Comparison of ENCODE assay signal across 8 cellular contexts in the genomic region with DNA sequence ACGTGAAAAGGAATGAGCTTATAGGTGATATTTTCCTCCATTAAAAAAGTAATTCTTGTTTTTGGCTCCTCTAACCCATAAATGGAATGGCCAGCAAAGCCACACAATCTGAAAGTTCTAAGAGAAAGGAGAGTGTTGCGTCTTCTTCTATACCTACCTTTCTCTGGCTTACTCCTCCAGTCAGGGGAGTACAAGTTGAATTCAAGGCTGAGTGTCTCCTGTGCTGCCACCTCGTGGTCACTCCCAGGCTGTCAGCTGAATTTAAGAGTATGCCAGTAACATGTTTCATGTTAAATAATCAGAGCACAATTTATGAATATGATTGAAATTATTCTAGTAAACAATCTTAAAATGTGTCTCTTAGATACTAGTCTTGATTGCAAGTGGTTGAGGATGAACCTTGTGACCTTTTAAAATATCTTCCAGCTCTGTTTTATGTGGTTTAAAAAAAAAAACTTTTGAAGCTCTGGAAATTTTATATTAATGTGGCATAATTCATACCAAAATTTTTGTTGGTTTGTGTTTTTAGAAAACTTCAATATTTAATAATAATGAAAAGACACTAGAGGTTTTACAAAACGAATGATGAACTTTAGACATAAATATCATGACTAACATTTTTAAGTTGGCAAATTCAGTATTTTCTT. TPM values are rescaled to one million over a fixed set of nuclear protein-coding genes. Genes with fewer than 3 reads are reported as not detected.
A peak's percentile ranks its signal among the peaks of the same experiment; 100 is the strongest.
DNase-seq lines count a peak whose midpoint lies in the region; ATAC-seq, FAIRE-seq and TF ChIP-seq lines count a peak whose summit lies in the region.

No MANE protein-coding gene starts in this region.

- H3K9me2 ChIP-seq in GM23338 (ENCODE audit: insufficient read depth) = no peaks in the 10 kb centered on the region

- no peaks in the 10 kb centered on the region for H3K27me3 ChIP-seq in GM23338 (ENCODE audit: insufficient read depth)
- no peaks in the 10 kb centered on the region for H3K27me3 ChIP-seq in parathyroid adenoma (ENCODE audit: control insufficient read depth, insufficient read depth, low read length)
- H3K27me3 ChIP-seq in transverse colon = no peaks in the 10 kb centered on the region

- no peaks in the 10 kb centered on the region for H3K36me3 Mint-ChIP-seq in GM23338 (ENCODE audit: low read depth)

- FAIRE-seq in frontal cortex (lab: Jason Lieb, UNC) = peak; percentile 53

- in situ Hi-C loops in transverse colon (cut with MboI; ENCODE audit: low pct_ligation_motif_present in 1 of 4, low pct_unique_long_range_greater_than_20kb in 1 of 4, low sequenced_read_pairs in 3 of 4) = loop anchor here (5.0 to 25.0 kb wide), 4 partner anchors 204 to 216 kb away; no protein-coding TSS in a partner anchor

- no peaks in the 10 kb centered on the region for H3K36me3 ChIP-seq in GM23338 (ENCODE audit: insufficient read depth)
- H3K36me3 ChIP-seq in parathyroid adenoma (ENCODE audit: control insufficient read depth, insufficient read depth, low read length) = no peaks in the 10 kb centered on the region
- no peaks in the 10 kb centered on the region for H3K36me3 ChIP-seq in transverse colon

- 25 to 29% methylated on average over 4 of the region's 4 CpGs for WGBS in transverse colon (ENCODE audit: low coverage in 1 of 2), 2 donors

- TF ChIP-seq CTCF in GM23338 (conservative IDR thresholded peaks at IDR 0.05; ENCODE audit: low read depth in 2 of 2) (peak; percentile 90 to 96), LNCAP (IDR thresholded peaks at IDR 0.05) (peak; percentile 91), parathyroid adenoma (IDR thresholded peaks at IDR 0.05) (peak; percentile 82), transverse colon (IDR thresholded peaks at IDR 0.05) (peak; percentile 65 to 83 (median 72))

- no peak overlapping the region for H3K4me3 Mint-ChIP-seq in GM23338

- H3K27ac ChIP-seq in GM23338 (ENCODE audit: low read depth) (no peak overlapping the region), parathyroid adenoma (no peak overlapping the region), transverse colon (no peak overlapping the region)

- no peaks in the 10 kb centered on the region for H3K4me1 Mint-ChIP-seq in GM23338

- peak; percentile 83 for ATAC-seq in GM23338

- intact Hi-C loops in transverse colon (cut with DNase I; ENCODE audit: low total_unique reads) = no loop called here

- H3K4me2 ChIP-seq in GM23338 (no peak overlapping the region), parathyroid adenoma (ENCODE audit: low read length) (no peak overlapping the region)

- H2AFZ ChIP-seq in GM23338 (no peak overlapping the region; the same call in 1 of the 2 replicates), parathyroid adenoma (no peak overlapping the region)

- DNase-seq in ELF-1 (ENCODE audit: low read depth, low spot score) = peak; percentile 71
- DNase-seq in GM23338 (ENCODE audit: low spot score) = peak; percentile 82
- peak; percentile 57 to 73 for DNase-seq in SHP77 (lab: John Stamatoyannopoulos, UW)
- peak; percentile 61 for DNase-seq in activated T-helper 9 cell treated with anti-CD3 and anti-CD28 coated beads, Interleukin-2, amount 50 U/mL, for 16 hours (ENCODE audit: low read depth)
- peak in 1 of 2 donors; percentile 19 for DNase-seq in frontal cortex (ENCODE audit: low spot score in 2 of 2)
- peak; percentile 76 for DNase-seq in transverse colon

- H3K27me3 Mint-ChIP-seq in GM23338 (ENCODE audit: insufficient read depth, low read depth, poor library complexity) = peaks cover 2% of the 10 kb centered on the region

- H3K9me3 ChIP-seq in parathyroid adenoma (ENCODE audit: control insufficient read depth, low read length) (no peaks in the 10 kb centered on the region), transverse colon (no peaks in the 10 kb centered on the region)

- no peak for TF ChIP-seq EP300 in transverse colon (IDR thresholded peaks at IDR 0.05; ENCODE audit: low read depth)

- no peak overlapping the region for H3K9ac ChIP-seq in parathyroid adenoma

- no peaks in the 10 kb centered on the region; the same call in 2 of the 3 replicates for H3K9me3 Mint-ChIP-seq in GM23338

- H3K4me3 ChIP-seq in GM23338 (no peak overlapping the region), parathyroid adenoma (ENCODE audit: low read depth, low read length) (no peak overlapping the region), transverse colon (no peak overlapping the region)

- H3F3A ChIP-seq in GM23338 (replicated peaks; ENCODE audit: low read depth) = no peaks in the 10 kb centered on the region

- H3K4me1 ChIP-seq in GM23338 (ENCODE audit: insufficient read depth) (no peaks in the 10 kb centered on the region), parathyroid adenoma (no peaks in the 10 kb centered on the region), transverse colon (no peaks in the 10 kb centered on the region)

- H3K27ac Mint-ChIP-seq in GM23338 = no peak overlapping the region

- TF ChIP-seq POLR2A in transverse colon (IDR thresholded peaks at IDR 0.05) = no peak

- H4K20me1 ChIP-seq in GM23338 (replicated peaks; ENCODE audit: insufficient read depth) = no peaks in the 10 kb centered on the region

- H3K79me2 ChIP-seq in GM23338 (replicated peaks; ENCODE audit: insufficient read depth) = no peaks in the 10 kb centered on the region
- H3K79me2 ChIP-seq in parathyroid adenoma = no peaks in the 10 kb centered on the region

TF ChIP-seq in GM23338, 12 proteins besides CTCF, POLR2A, EP300 and RAD21 (continues in another document):
- TF ChIP-seq ZNF331 (CRISPR knock-in tag; IDR thresholded peaks at IDR 0.05; ENCODE audit: low read depth) = no peak
- TF ChIP-seq, protein P1, sequence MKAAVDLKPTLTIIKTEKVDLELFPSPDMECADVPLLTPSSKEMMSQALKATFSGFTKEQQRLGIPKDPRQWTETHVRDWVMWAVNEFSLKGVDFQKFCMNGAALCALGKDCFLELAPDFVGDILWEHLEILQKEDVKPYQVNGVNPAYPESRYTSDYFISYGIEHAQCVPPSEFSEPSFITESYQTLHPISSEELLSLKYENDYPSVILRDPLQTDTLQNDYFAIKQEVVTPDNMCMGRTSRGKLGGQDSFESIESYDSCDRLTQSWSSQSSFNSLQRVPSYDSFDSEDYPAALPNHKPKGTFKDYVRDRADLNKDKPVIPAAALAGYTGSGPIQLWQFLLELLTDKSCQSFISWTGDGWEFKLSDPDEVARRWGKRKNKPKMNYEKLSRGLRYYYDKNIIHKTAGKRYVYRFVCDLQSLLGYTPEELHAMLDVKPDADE (IDR thresholded peaks at IDR 0.05) = no peak
- TF ChIP-seq ZNF114 (CRISPR knock-in tag; IDR thresholded peaks at IDR 0.05) = no peak
- TF ChIP-seq, protein P2, sequence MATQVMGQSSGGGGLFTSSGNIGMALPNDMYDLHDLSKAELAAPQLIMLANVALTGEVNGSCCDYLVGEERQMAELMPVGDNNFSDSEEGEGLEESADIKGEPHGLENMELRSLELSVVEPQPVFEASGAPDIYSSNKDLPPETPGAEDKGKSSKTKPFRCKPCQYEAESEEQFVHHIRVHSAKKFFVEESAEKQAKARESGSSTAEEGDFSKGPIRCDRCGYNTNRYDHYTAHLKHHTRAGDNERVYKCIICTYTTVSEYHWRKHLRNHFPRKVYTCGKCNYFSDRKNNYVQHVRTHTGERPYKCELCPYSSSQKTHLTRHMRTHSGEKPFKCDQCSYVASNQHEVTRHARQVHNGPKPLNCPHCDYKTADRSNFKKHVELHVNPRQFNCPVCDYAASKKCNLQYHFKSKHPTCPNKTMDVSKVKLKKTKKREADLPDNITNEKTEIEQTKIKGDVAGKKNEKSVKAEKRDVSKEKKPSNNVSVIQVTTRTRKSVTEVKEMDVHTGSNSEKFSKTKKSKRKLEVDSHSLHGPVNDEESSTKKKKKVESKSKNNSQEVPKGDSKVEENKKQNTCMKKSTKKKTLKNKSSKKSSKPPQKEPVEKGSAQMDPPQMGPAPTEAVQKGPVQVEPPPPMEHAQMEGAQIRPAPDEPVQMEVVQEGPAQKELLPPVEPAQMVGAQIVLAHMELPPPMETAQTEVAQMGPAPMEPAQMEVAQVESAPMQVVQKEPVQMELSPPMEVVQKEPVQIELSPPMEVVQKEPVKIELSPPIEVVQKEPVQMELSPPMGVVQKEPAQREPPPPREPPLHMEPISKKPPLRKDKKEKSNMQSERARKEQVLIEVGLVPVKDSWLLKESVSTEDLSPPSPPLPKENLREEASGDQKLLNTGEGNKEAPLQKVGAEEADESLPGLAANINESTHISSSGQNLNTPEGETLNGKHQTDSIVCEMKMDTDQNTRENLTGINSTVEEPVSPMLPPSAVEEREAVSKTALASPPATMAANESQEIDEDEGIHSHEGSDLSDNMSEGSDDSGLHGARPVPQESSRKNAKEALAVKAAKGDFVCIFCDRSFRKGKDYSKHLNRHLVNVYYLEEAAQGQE (IDR thresholded peaks at IDR 0.05; ENCODE audit: unreplicated experiment) = no peak
- TF ChIP-seq JUNB (IDR thresholded peaks at IDR 0.05; ENCODE audit: unreplicated experiment) = no peak
- no peak for TF ChIP-seq EZH2 (IDR thresholded peaks at IDR 0.05; ENCODE audit: low read depth, unreplicated experiment)
- TF ChIP-seq STAT1 (IDR thresholded peaks at IDR 0.05; ENCODE audit: unreplicated experiment) = no peak

RNA-seq across cellular contexts. Expression of a gene that starts 31.7 kb away (rescaled TPM):
- not detected in 2 replicates for total RNA-seq in GM23338 (2014; rRNA removed; shearing (Covaris generic))
- polyA plus RNA-seq in GM23338 (2016; fragmentation: Nextera tagmentation; extraction: Ambion mirVana) = not detected in 2 replicates
- total RNA-seq in frontal cortex (not detected), transverse colon (under 1 TPM in 2 of 4 donors, not detected in 2; 0.68 to 0.79 TPM)
